Comparison of ENCODE assay signal across 1 cellular context in the genomic region with DNA sequence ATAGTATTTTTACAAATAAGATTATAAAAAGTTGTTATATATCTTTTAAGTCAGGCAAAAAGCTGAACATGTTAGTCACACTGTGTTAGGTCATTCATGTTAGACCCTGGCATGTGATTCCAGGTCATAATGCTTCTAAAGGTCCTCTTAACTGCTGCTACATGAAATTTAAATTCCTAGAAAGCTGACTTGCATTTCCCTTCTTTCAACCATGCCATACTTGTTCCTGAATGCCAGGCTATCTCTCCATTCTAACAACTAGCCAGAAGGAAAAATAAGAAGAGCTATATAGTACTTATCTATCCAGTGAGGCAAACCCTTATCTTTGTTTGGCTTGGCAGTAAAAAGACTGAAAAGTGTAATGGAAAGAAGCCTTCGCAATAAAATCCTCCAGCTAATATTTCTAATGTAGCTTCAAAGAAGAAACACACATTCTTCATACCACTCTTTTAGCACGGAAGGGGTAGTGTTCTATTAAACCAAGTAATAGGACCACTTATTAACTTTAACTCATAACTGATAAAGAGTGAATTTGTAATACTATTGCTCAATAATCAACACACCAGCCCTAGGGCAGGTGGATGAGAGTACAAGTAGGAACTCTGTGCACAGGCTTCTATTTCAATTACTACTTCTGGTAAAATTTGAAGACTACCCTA.
TF ChIP-seq lines count a peak whose summit lies in the region.

No MANE protein-coding gene starts in this region.

TF ChIP-seq in HEK293, 187 proteins besides CTCF, POLR2A, EP300 and RAD21 (continued from another document):
- TF ChIP-seq, protein P1, sequence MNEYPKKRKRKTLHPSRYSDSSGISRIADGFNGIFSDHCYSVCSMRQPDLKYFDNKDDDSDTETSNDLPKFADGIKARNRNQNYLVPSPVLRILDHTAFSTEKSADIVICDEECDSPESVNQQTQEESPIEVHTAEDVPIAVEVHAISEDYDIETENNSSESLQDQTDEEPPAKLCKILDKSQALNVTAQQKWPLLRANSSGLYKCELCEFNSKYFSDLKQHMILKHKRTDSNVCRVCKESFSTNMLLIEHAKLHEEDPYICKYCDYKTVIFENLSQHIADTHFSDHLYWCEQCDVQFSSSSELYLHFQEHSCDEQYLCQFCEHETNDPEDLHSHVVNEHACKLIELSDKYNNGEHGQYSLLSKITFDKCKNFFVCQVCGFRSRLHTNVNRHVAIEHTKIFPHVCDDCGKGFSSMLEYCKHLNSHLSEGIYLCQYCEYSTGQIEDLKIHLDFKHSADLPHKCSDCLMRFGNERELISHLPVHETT (tag by site-specific recombination; IDR thresholded peaks at IDR 0.05), result no peak
- TF ChIP-seq, protein P2, sequence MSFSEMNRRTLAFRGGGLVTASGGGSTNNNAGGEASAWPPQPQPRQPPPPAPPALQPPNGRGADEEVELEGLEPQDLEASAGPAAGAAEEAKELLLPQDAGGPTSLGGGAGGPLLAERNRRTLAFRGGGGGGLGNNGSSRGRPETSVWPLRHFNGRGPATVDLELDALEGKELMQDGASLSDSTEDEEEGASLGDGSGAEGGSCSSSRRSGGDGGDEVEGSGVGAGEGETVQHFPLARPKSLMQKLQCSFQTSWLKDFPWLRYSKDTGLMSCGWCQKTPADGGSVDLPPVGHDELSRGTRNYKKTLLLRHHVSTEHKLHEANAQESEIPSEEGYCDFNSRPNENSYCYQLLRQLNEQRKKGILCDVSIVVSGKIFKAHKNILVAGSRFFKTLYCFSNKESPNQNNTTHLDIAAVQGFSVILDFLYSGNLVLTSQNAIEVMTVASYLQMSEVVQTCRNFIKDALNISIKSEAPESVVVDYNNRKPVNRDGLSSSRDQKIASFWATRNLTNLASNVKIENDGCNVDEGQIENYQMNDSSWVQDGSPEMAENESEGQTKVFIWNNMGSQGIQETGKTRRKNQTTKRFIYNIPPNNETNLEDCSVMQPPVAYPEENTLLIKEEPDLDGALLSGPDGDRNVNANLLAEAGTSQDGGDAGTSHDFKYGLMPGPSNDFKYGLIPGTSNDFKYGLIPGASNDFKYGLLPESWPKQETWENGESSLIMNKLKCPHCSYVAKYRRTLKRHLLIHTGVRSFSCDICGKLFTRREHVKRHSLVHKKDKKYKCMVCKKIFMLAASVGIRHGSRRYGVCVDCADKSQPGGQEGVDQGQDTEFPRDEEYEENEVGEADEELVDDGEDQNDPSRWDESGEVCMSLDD (tag by site-specific recombination; IDR thresholded peaks at IDR 0.05), result no peak
- TF ChIP-seq, protein P3, sequence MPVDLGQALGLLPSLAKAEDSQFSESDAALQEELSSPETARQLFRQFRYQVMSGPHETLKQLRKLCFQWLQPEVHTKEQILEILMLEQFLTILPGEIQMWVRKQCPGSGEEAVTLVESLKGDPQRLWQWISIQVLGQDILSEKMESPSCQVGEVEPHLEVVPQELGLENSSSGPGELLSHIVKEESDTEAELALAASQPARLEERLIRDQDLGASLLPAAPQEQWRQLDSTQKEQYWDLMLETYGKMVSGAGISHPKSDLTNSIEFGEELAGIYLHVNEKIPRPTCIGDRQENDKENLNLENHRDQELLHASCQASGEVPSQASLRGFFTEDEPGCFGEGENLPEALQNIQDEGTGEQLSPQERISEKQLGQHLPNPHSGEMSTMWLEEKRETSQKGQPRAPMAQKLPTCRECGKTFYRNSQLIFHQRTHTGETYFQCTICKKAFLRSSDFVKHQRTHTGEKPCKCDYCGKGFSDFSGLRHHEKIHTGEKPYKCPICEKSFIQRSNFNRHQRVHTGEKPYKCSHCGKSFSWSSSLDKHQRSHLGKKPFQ (tag by site-specific recombination; IDR thresholded peaks at IDR 0.05), result no peak
- peak; percentile 82 for TF ChIP-seq ZNF335 (tag by site-specific recombination; conservative IDR thresholded peaks at IDR 0.05)
- TF ChIP-seq ZBTB20 (tag by site-specific recombination; IDR thresholded peaks at IDR 0.05), result peak; percentile 26; the same call in 1 of the 2 replicates
- no peak for TF ChIP-seq ZBTB1 (tag by site-specific recombination; IDR thresholded peaks at IDR 0.05)
- TF ChIP-seq ZNF221 (tag by site-specific recombination; IDR thresholded peaks at IDR 0.05; ENCODE audit: borderline replicate concordance), result no peak
- TF ChIP-seq, protein P4, sequence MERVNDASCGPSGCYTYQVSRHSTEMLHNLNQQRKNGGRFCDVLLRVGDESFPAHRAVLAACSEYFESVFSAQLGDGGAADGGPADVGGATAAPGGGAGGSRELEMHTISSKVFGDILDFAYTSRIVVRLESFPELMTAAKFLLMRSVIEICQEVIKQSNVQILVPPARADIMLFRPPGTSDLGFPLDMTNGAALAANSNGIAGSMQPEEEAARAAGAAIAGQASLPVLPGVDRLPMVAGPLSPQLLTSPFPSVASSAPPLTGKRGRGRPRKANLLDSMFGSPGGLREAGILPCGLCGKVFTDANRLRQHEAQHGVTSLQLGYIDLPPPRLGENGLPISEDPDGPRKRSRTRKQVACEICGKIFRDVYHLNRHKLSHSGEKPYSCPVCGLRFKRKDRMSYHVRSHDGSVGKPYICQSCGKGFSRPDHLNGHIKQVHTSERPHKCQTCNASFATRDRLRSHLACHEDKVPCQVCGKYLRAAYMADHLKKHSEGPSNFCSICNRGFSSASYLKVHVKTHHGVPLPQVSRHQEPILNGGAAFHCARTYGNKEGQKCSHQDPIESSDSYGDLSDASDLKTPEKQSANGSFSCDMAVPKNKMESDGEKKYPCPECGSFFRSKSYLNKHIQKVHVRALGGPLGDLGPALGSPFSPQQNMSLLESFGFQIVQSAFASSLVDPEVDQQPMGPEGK (tag by site-specific recombination; IDR thresholded peaks at IDR 0.05), result no peak
- TF ChIP-seq ZIC2 (tag by site-specific recombination; IDR thresholded peaks at IDR 0.05), result no peak
- TF ChIP-seq, protein P5, sequence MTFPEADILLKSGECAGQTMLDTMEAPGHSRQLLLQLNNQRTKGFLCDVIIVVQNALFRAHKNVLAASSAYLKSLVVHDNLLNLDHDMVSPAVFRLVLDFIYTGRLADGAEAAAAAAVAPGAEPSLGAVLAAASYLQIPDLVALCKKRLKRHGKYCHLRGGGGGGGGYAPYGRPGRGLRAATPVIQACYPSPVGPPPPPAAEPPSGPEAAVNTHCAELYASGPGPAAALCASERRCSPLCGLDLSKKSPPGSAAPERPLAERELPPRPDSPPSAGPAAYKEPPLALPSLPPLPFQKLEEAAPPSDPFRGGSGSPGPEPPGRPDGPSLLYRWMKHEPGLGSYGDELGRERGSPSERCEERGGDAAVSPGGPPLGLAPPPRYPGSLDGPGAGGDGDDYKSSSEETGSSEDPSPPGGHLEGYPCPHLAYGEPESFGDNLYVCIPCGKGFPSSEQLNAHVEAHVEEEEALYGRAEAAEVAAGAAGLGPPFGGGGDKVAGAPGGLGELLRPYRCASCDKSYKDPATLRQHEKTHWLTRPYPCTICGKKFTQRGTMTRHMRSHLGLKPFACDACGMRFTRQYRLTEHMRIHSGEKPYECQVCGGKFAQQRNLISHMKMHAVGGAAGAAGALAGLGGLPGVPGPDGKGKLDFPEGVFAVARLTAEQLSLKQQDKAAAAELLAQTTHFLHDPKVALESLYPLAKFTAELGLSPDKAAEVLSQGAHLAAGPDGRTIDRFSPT (tag by site-specific recombination; IDR thresholded peaks at IDR 0.05), result no peak
- TF ChIP-seq ZNF658 (tag by site-specific recombination; IDR thresholded peaks at IDR 0.05), result no peak
- 0 out of 2 replicates have a peak, but pooled peaks have one; percentile 22 for TF ChIP-seq ZNF629 (tag by site-specific recombination; IDR thresholded peaks at IDR 0.05)
- no peak for TF ChIP-seq ZNF174 (tag by site-specific recombination; IDR thresholded peaks at IDR 0.05)
- TF ChIP-seq ZNF324 (tag by site-specific recombination; IDR thresholded peaks at IDR 0.05), result no peak
- no peak for TF ChIP-seq ZNF76 (tag by site-specific recombination; IDR thresholded peaks at IDR 0.05; ENCODE audit: borderline replicate concordance, low read depth)
- no peak for TF ChIP-seq ZNF24 (tag by site-specific recombination; IDR thresholded peaks at IDR 0.05)
- no peak for TF ChIP-seq ZNF341 (tag by site-specific recombination; IDR thresholded peaks at IDR 0.05; ENCODE audit: low read depth)
- TF ChIP-seq ZNF366 (tag by site-specific recombination; conservative IDR thresholded peaks at IDR 0.05), result peak; percentile 50; the same call in 1 of the 2 replicates
- TF ChIP-seq, protein P6, sequence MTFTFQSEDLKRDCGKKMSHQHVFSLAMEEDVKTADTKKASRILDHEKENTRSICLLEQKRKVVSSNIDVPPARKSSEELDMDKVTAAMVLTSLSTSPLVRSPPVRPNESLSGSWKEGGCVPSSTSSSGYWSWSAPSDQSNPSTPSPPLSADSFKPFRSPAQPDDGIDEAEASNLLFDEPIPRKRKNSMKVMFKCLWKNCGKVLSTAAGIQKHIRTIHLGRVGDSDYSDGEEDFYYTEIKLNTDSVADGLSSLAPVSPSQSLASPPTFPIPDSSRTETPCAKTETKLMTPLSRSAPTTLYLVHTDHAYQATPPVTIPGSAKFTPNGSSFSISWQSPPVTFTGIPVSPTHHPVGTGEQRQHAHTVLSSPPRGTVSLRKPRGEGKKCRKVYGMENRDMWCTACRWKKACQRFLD (tag by site-specific recombination; IDR thresholded peaks at IDR 0.05), result no peak
- no peak for TF ChIP-seq ZNF138 (tag by site-specific recombination; IDR thresholded peaks at IDR 0.05; ENCODE audit: borderline replicate concordance)
- no peak for TF ChIP-seq ZNF391 (tag by site-specific recombination; IDR thresholded peaks at IDR 0.05; ENCODE audit: borderline replicate concordance, low read depth)
- TF ChIP-seq ZNF311 (tag by site-specific recombination; IDR thresholded peaks at IDR 0.05; ENCODE audit: borderline replicate concordance), result no peak
- TF ChIP-seq ZNF544 (tag by site-specific recombination; IDR thresholded peaks at IDR 0.05), result no peak
